ENCODE assay signal across 10 cellular contexts in genomic region chr6:99611148-99611547, GRCh38. TPM values are rescaled to one million over a fixed set of nuclear protein-coding genes. Genes with fewer than 3 reads are reported as not detected.
DNase-seq lines count a peak whose midpoint lies in the region; ATAC-seq, FAIRE-seq and TF ChIP-seq lines count a peak whose summit lies in the region.
"Had no signal": no experiment of that assay in that cellular context is flagged by ENCODE, and none has a peak within 500 bp of the region (broad histone marks: within the 10 kb centered on the region; RNA-seq: fewer than 3 reads in every experiment).

No MANE protein-coding gene starts in this region.

- H3K23me2 ChIP-seq in H1 (ENCODE audit: low read depth, low read length) = peaks cover 14% of the 10 kb centered on the region; the same call in 1 of the 2 replicates

- CTCF ChIA-PET in H1 (lab: Charles Lee; ENCODE audit: partially characterized antibody) = interaction anchor here (0.8 to 6.6 kb wide), 7 partner anchors 8 to 211 kb away, joined by 3 to 49 read pairs (median 5); no protein-coding TSS in a partner anchor

- H3K18ac ChIP-seq in H1 (ENCODE audit: extremely low read depth, low read length) = no peak overlapping the region

- H2BK15ac ChIP-seq in H1 (ENCODE audit: low read length) = no peak overlapping the region

- no peak overlapping the region for H3K56ac ChIP-seq in H1 (replicated peaks; ENCODE audit: insufficient read length, low read depth, low read length)

- H3K36me3 ChIP-seq in H1 (ENCODE audit: control insufficient read depth in 2 of 4, insufficient read depth in 4 of 4, low read length in 3 of 4) = no peaks in the 10 kb centered on the region; a peak in 1 of 8 replicates
- H3K36me3 ChIP-seq: MG63 had no signal

- no peaks in the 10 kb centered on the region for H3K36me3 Mint-ChIP-seq in HFFc6 (ENCODE audit: low read depth)

- no peaks in the 10 kb centered on the region for H3K9me3 Mint-ChIP-seq in HFFc6

- H3K79me1 ChIP-seq in H1 (ENCODE audit: low read depth, low read length) = no peaks in the 10 kb centered on the region

- TF ChIP-seq CTCF in H1 (IDR thresholded peaks at IDR 0.05; ENCODE audit: control extremely low read depth in 1 of 3, insufficient read depth in 1 of 3, low read depth in 1 of 3, low read length in 3 of 3) (no peak), HFFc6 (IDR thresholded peaks at IDR 0.05) (no peak)

- 4% methylated on average over 3 of the region's 3 CpGs; no CpG with 5 or more reads in 1 of the 2 experiments for whole genome bisulfite sequencing in H1 (ENCODE audit: extremely low coverage in 1 of 2, insufficient coverage in 1 of 2, insufficient read length in 1 of 2, insufficient replicate concordance in 2 of 2, low coverage in 1 of 2, low lambda C conversion rate in 2 of 2, missing lambda C conversion rate in 1 of 2), 2 experiments

- POLR2A ChIA-PET in H1 (lab: Charles Lee; ENCODE audit: partially characterized antibody) = interaction anchor here (0.7 to 2.5 kb wide), 4 partner anchors 9 to 769 kb away, joined by 3 to 8 read pairs (median 3); no protein-coding TSS in a partner anchor

- H4K5ac ChIP-seq in H1 (ENCODE audit: insufficient read length, low read depth, low read length) = no peak overlapping the region

- H3K4me3 Mint-ChIP-seq in HFFc6 = no peak overlapping the region

- peaks cover 77 to 100% (median 92%) of the 10 kb centered on the region in 4 experiments for H3K27me3 ChIP-seq in H1 (replicated peaks in 1 of 4; ENCODE audit: control insufficient read depth in 3 of 4, extremely low read depth in 1 of 4, insufficient read depth in 3 of 4, low read length in 3 of 4)

- no peak overlapping the region for H4K8ac ChIP-seq in H1 (ENCODE audit: extremely low read depth, insufficient read depth, low read length)

- H3K4me3 ChIP-seq in H1 (ENCODE audit: extremely low read depth in 1 of 4, insufficient read depth in 2 of 4, low read depth in 3 of 4, low read length in 4 of 4) = no peak overlapping the region
- H3K4me3 ChIP-seq: MG63 had no signal

- no peaks in the 10 kb centered on the region for H3K79me2 ChIP-seq in H1 (ENCODE audit: control insufficient read depth in 1 of 2, insufficient read depth in 2 of 2, low read length in 2 of 2)

- no peak overlapping the region for H3K23ac ChIP-seq in H1 (ENCODE audit: insufficient read length)

- no peak overlapping the region for H3K4ac ChIP-seq in H1 (replicated peaks; ENCODE audit: insufficient read length, low read depth, low read length)

- TF ChIP-seq POLR2A in H1 (IDR thresholded peaks at IDR 0.05; ENCODE audit: control extremely low read depth in 1 of 2, low read depth in 2 of 2, low read length in 2 of 2) = no peak

- H2BK12ac ChIP-seq in H1 (ENCODE audit: low read depth, low read length) = no peak overlapping the region

- no peak overlapping the region for H2BK120ac ChIP-seq in H1 (replicated peaks; ENCODE audit: low read depth, low read length)

- no peak overlapping the region for H2BK5ac ChIP-seq in H1 (ENCODE audit: low read depth, low read length)

- TF ChIP-seq RAD21 in H1 (IDR thresholded peaks at IDR 0.05 in 1 of 2, conservative IDR thresholded peaks at IDR 0.05 in 1 of 2; ENCODE audit: low read depth in 2 of 2, low read length in 2 of 2) = no peak

- H3K4me2 ChIP-seq in H1 (ENCODE audit: insufficient read depth in 1 of 2, low read depth in 2 of 2, low read length in 2 of 2) = no peak overlapping the region

- peaks cover 51% of the 10 kb centered on the region for H3K27me3 Mint-ChIP-seq in HFFc6 (ENCODE audit: insufficient read depth)

- H4K20me1 ChIP-seq in H1 (replicated peaks in 1 of 2; ENCODE audit: control insufficient read depth in 1 of 2, insufficient read depth in 2 of 2, low read length in 2 of 2) = peaks cover 13 to 20% of the 10 kb centered on the region in 2 experiments

- H2AK5ac ChIP-seq in H1 (ENCODE audit: low read depth, low read length) = no peak overlapping the region

- DNase-seq in DMS 273 (lab: John Stamatoyannopoulos, UW; ENCODE audit: unreplicated experiment) (peak; percentile 24), DMS 273 treated with DMSO at 0.1 percent for 48 hours (lab: John Stamatoyannopoulos, UW) (no peak), H1 (ENCODE audit: low read depth in 1 of 2, low spot score in 2 of 2) (no peak), NCI-H524 treated with DMSO at 0.1 percent for 48 hours (lab: John Stamatoyannopoulos, UW) (no peak), HFFc6 (no peak)
- DNase-seq: MG63 had no signal

- H2BK20ac ChIP-seq in H1 (ENCODE audit: low read length) = no peak overlapping the region

- H3K4me1 ChIP-seq in H1 (replicated peaks in 1 of 4; ENCODE audit: control insufficient read depth in 3 of 4, insufficient read depth in 4 of 4, low read length in 3 of 4) = peaks cover 0 to 41% (median 21%) of the 10 kb centered on the region in 4 experiments; a peak in 5 of 7 replicates

- peak; percentile 64 for ATAC-seq in GM21723 (IDR thresholded peaks at IDR 0.05; ENCODE audit: unreplicated experiment)
- ATAC-seq in HG03457 (IDR thresholded peaks at IDR 0.05; ENCODE audit: unreplicated experiment) = peak; percentile 52
- no peak for ATAC-seq in GM19324 (IDR thresholded peaks at IDR 0.05; ENCODE audit: low FRiP score, unreplicated experiment)

- H3K9ac ChIP-seq in H1 (replicated peaks in 1 of 4; ENCODE audit: extremely low read depth in 1 of 4, low read depth in 3 of 4, low read length in 3 of 4) = no peak overlapping the region

- no peak for FAIRE-seq in H1 (lab: Jason Lieb, UNC)

- no peak overlapping the region for H3K27ac ChIP-seq in H1 (ENCODE audit: low read depth, low read length)
- H3K27ac ChIP-seq: 22Rv1 had no signal

- H3K4me1 Mint-ChIP-seq in HFFc6 (ENCODE audit: low read depth) = 0 out of 2 replicates have a peak, but pooled peaks cover 5% of the 10 kb centered on the region

- no peak for TF ChIP-seq EP300 in H1 (IDR thresholded peaks at IDR 0.05; ENCODE audit: borderline replicate concordance in 1 of 2, low read depth in 2 of 2, low read length in 2 of 2)

- no peak overlapping the region for H2AFZ ChIP-seq in H1 (ENCODE audit: low read length)

- H3K14ac ChIP-seq in H1 (ENCODE audit: insufficient read length) = no peak overlapping the region

- no peak overlapping the region for H4K91ac ChIP-seq in H1 (replicated peaks; ENCODE audit: insufficient read length, low read length)

- H3K9me3 ChIP-seq in H1 (ENCODE audit: insufficient read depth in 2 of 2, low read depth in 1 of 2, low read length in 1 of 2) = no peaks in the 10 kb centered on the region
- H3K9me3 ChIP-seq: MG63 had no signal

- H3K27ac Mint-ChIP-seq in HFFc6 = no peak overlapping the region

TF ChIP-seq in H1, 55 proteins besides CTCF, POLR2A, EP300 and RAD21:
- peak; percentile 76; the same call in 1 of the 2 replicates for TF ChIP-seq BACH1 (IDR thresholded peaks at IDR 0.05; ENCODE audit: low read length)
- no peak for TF ChIP-seq E2F6 (IDR thresholded peaks at IDR 0.05)
- peak; percentile 69 for TF ChIP-seq SUZ12 (IDR thresholded peaks at IDR 0.05; ENCODE audit: low read length)
- TF ChIP-seq MAFK (IDR thresholded peaks at IDR 0.05; ENCODE audit: low read depth, low read length) = peak; percentile 60
- TF ChIP-seq HDAC6 (IDR thresholded peaks at IDR 0.05; ENCODE audit: low read depth, low read length) = no peak
TF ChIP-seq in H1: peak in this region for 3.

RNA-seq across cellular contexts. Expression of gene PRDM13, which starts 4.5 kb away (rescaled TPM):
- total RNA-seq in H1 (2021; fragmentation: NEBNext Ultra II Directional; extraction: Animal tissue kit (Norgen Biotek cat#: 25700)) = 0.09 and 0.13 TPM in 2 replicates
- 0.05 and 0.06 TPM in 2 replicates for polyA plus RNA-seq in H1 (2011; rRNA removed)
- 0.10 TPM for polyA plus RNA-seq in H1 (2011; cell fraction: cytosol; rRNA removed)
- polyA plus RNA-seq in H1 (2011; cell fraction: nucleus; rRNA removed) = 0.03 TPM
- 0.07 to 0.10 TPM in 2 of 4 replicates, not detected in the others for polyA plus RNA-seq in H1 (2012, experiment 1 of 2)
- 0.16 TPM for polyA plus RNA-seq in H1 (2012, experiment 2 of 2)
- 0.10 TPM for polyA plus RNA-seq in H1 (2013, experiment 1 of 2)
- polyA plus RNA-seq in H1 (2013, experiment 2 of 2) = 0.13 TPM
- polyA minus RNA-seq in H1 (2011; rRNA and poly(A)+ RNA removed) = 0.05 TPM in 1 of 2 replicates, not detected in the other
- not detected for polyA minus RNA-seq in H1 (2011; cell fraction: cytosol; rRNA and poly(A)+ RNA removed)
- polyA minus RNA-seq in H1 (2011; cell fraction: nucleus; rRNA and poly(A)+ RNA removed) = 0.30 TPM
- total RNA-seq in HFFc6 (2021; fragmentation: NEBNext Ultra II Directional; extraction: Animal tissue kit (Norgen Biotek cat#: 25700)) = not detected

RNA-seq across cellular contexts. Expression of gene CCNC, which starts 42.7 kb away (rescaled TPM):
- total RNA-seq in H1 (2021; fragmentation: NEBNext Ultra II Directional; extraction: Animal tissue kit (Norgen Biotek cat#: 25700)) = 94.5 and 107 TPM in 2 replicates
- 20.1 and 45.4 TPM in 2 replicates for polyA plus RNA-seq in H1 (2011; rRNA removed)
- 53.2 TPM for polyA plus RNA-seq in H1 (2011; cell fraction: cytosol; rRNA removed)
- polyA plus RNA-seq in H1 (2011; cell fraction: nucleus; rRNA removed) = 18.5 TPM
- 45.0 to 56.3 TPM (median 50.3 TPM) in 4 replicates for polyA plus RNA-seq in H1 (2012, experiment 1 of 2)
- polyA plus RNA-seq in H1 (2012, experiment 2 of 2) = 10.3 TPM
- polyA plus RNA-seq in H1 (2013, experiment 1 of 2) = 59.4 TPM
- polyA plus RNA-seq in H1 (2013, experiment 2 of 2) = 57.2 TPM
- 100.0 and 164 TPM in 2 replicates for polyA minus RNA-seq in H1 (2011; rRNA and poly(A)+ RNA removed)
- 66.6 TPM for polyA minus RNA-seq in H1 (2011; cell fraction: cytosol; rRNA and poly(A)+ RNA removed)
- polyA minus RNA-seq in H1 (2011; cell fraction: nucleus; rRNA and poly(A)+ RNA removed) = 52.5 TPM
- 10 to 100 TPM; 40.9 to 46.3 (median 43.1) TPM for total RNA-seq in HFFc6 (2021; fragmentation: NEBNext Ultra II Directional; extraction: Animal tissue kit (Norgen Biotek cat#: 25700))
